ENCODE assay signal across 1 cellular context in the genomic region with DNA sequence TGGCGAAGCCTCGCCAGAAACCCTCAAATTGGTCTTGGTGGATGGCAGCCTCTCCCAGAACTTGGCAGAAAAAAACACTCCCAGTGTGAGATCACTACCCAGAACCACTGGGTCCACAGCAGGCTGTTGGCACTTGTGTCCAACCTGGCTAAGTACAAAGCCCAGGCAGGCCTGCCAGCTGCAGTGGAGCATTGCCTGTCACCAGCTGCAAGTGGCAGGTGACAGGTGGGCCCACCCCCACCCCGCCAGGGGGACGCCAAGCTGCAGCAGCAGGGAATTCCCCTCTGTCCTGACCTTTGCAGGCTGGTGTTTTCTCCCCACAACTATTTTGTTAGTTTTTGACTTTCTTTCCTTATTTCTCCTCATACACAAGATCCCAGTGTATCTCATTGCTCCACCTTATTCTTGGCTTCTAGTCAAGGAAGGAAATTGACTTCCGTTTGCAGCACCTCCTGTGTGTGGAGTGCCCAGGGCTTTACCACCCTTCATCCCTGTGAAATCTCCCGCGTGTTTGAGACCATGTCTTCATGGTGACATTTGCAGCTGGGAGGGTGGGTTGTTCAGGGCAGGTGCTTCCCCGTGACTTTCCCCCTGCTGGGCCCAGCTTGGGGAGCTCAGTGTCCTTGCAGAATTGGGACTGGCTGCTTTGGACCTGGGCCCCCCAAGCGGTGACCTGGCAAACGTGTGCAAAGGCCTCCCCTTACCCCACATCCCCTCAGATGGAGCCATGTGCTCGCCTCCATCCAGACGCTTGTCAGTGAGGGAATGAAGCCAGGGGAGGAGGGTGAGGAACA.
TF ChIP-seq lines count a peak whose summit lies in the region.

No MANE protein-coding gene starts in this region.

TF ChIP-seq in GM12878, 131 proteins besides CTCF, POLR2A, EP300 and RAD21 (continued from another document):
- TF ChIP-seq, protein P1, sequence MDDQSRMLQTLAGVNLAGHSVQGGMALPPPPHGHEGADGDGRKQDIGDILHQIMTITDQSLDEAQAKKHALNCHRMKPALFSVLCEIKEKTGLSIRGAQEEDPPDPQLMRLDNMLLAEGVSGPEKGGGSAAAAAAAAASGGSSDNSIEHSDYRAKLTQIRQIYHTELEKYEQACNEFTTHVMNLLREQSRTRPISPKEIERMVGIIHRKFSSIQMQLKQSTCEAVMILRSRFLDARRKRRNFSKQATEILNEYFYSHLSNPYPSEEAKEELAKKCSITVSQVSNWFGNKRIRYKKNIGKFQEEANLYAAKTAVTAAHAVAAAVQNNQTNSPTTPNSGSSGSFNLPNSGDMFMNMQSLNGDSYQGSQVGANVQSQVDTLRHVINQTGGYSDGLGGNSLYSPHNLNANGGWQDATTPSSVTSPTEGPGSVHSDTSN (IDR thresholded peaks at IDR 0.05; ENCODE audit: insufficient replicate concordance, low read depth, low read length), result no peak
- TF ChIP-seq RB1 (IDR thresholded peaks at IDR 0.05; ENCODE audit: borderline replicate concordance) (no peak), SMAD1 (IDR thresholded peaks at IDR 0.05; ENCODE audit: low read depth, partially characterized antibody) (no peak), PAX5 (IDR thresholded peaks at IDR 0.05; ENCODE audit: borderline replicate concordance, low read depth, low read length) (peak; percentile 33; the same call in 1 of the 2 replicates), MYC (IDR thresholded peaks at IDR 0.05; ENCODE audit: insufficient read depth, insufficient read length, insufficient replicate concordance, low read length, severe bottlenecking) (no peak)
